16 cellular contexts compared by ENCODE assay signal in genomic region chr22:23239429-23239828, GRCh38. TPM values are rescaled to one million over a fixed set of nuclear protein-coding genes. Genes with fewer than 3 reads are reported as not detected.
DNase-seq lines count a peak whose midpoint lies in the region; ATAC-seq and TF ChIP-seq lines count a peak whose summit lies in the region.
"Had no signal": no experiment of that assay in that cellular context is flagged by ENCODE, and none has a peak within 500 bp of the region (broad histone marks: within the 10 kb centered on the region; RNA-seq: fewer than 3 reads in every experiment).

No MANE protein-coding gene starts in this region.

- TF ChIP-seq POLR2A in stomach (IDR thresholded peaks at IDR 0.05) = no peak

- H3K9me3 ChIP-seq in stomach (no peaks in the 10 kb centered on the region), Karpas-422 (ENCODE audit: low read length) (no peaks in the 10 kb centered on the region)
- H3K9me3 ChIP-seq: Caco-2 had no signal

- H3K36me3 Mint-ChIP-seq in activated T-cell treated with anti-CD3 and anti-CD28 coated beads, Interleukin-2, amount 50 U/mL, for 24 hours (ENCODE audit: low read depth) = peaks cover 29% of the 10 kb centered on the region
- peaks cover 25% of the 10 kb centered on the region for H3K36me3 Mint-ChIP-seq in GM23338 (ENCODE audit: low read depth)
- peaks cover 11% of the 10 kb centered on the region for H3K36me3 Mint-ChIP-seq in central memory CD8-positive, alpha-beta T cell (ENCODE audit: insufficient read depth)
- peaks cover 0 to 6% (median under 1%) of the 10 kb centered on the region in 3 donors for H3K36me3 Mint-ChIP-seq in naive thymus-derived CD8-positive, alpha-beta T cell

- H3K79me2 ChIP-seq in GM23338 (replicated peaks; ENCODE audit: insufficient read depth) (peaks cover 77% of the 10 kb centered on the region), Karpas-422 (ENCODE audit: low read length) (peaks cover 69% of the 10 kb centered on the region)

- no peaks in the 10 kb centered on the region for H3K9me2 ChIP-seq in GM23338 (ENCODE audit: insufficient read depth)
- H3K9me2 ChIP-seq in Karpas-422 (replicated peaks; ENCODE audit: insufficient read depth, low read length) = no peaks in the 10 kb centered on the region

- H3K27ac Mint-ChIP-seq in activated T-cell treated with anti-CD3 and anti-CD28 coated beads, Interleukin-2, amount 50 U/mL, for 24 hours = peak overlapping the region; percentile 89
- peak overlapping the region; percentile 78; the same call in 1 of the 2 replicates for H3K27ac Mint-ChIP-seq in GM23338
- peak overlapping the region; percentile 87 for H3K27ac Mint-ChIP-seq in central memory CD8-positive, alpha-beta T cell (ENCODE audit: low read depth)
- peak overlapping the region in 9 of 10 donors; percentile 54 to 99 (median 71) for H3K27ac Mint-ChIP-seq in naive thymus-derived CD8-positive, alpha-beta T cell

- DNase-seq in activated T-cell treated with anti-CD3 and anti-CD28 coated beads, Interleukin-2, amount 50 U/mL, for 24 hours = no peak
- no peak for DNase-seq in activated T-cell treated with anti-CD3 and anti-CD28 coated beads, Interleukin-2, amount 50 U/mL, for 48 hours
- DNase-seq in GM23338 (ENCODE audit: low spot score) (no peak), stomach (no peak), Karpas-422 (no peak)
- no peak for DNase-seq in central memory CD8-positive, alpha-beta T cell (ENCODE audit: low spot score in 2 of 2)
- DNase-seq in naive thymus-derived CD8-positive, alpha-beta T cell = no peak
- DNase-seq: C1 segment of cervical spinal cord, Caco-2, KBM-7, NCI-H1048, NCI-H2107, NCI-H345, PC-9 had no signal

- H3K27me3 ChIP-seq in GM23338 (ENCODE audit: insufficient read depth) (no peaks in the 10 kb centered on the region), stomach (no peaks in the 10 kb centered on the region), Karpas-422 (ENCODE audit: low read length) (no peaks in the 10 kb centered on the region)

- no peaks in the 10 kb centered on the region for H3K36me3 ChIP-seq in GM23338 (ENCODE audit: insufficient read depth)
- H3K36me3 ChIP-seq in stomach = no peaks in the 10 kb centered on the region
- 0 out of 2 replicates have a peak, but pooled peaks cover 4% of the 10 kb centered on the region for H3K36me3 ChIP-seq in Karpas-422 (ENCODE audit: insufficient read depth, low read length)

- H3K4me3 ChIP-seq in GM23338 (no peak overlapping the region), stomach (no peak overlapping the region), Karpas-422 (ENCODE audit: low read length) (no peak overlapping the region)
- H3K4me3 ChIP-seq: PC-9 had no signal

- ATAC-seq in GM23338 (no peak), GM18907 (IDR thresholded peaks at IDR 0.05; ENCODE audit: unreplicated experiment) (no peak)
- no peak for ATAC-seq in central memory CD8-positive, alpha-beta T cell (replicated peaks; ENCODE audit: extremely low read depth, poor library complexity, severe bottlenecking)
- ATAC-seq in naive thymus-derived CD8-positive, alpha-beta T cell = no peak

- peaks cover 26% of the 10 kb centered on the region for H3F3A ChIP-seq in GM23338 (replicated peaks; ENCODE audit: low read depth)

- H3K9me3 Mint-ChIP-seq in activated T-cell treated with anti-CD3 and anti-CD28 coated beads, Interleukin-2, amount 50 U/mL, for 24 hours = no peaks in the 10 kb centered on the region
- H3K9me3 Mint-ChIP-seq in GM23338 = peaks cover 8% of the 10 kb centered on the region
- no peaks in the 10 kb centered on the region for H3K9me3 Mint-ChIP-seq in central memory CD8-positive, alpha-beta T cell
- no peaks in the 10 kb centered on the region for H3K9me3 Mint-ChIP-seq in naive thymus-derived CD8-positive, alpha-beta T cell

- POLR2A ChIA-PET in naive thymus-derived CD8-positive, alpha-beta T cell (lab: Charles Lee) = interaction anchor here (0.6 to 1.2 kb wide), 3 partner anchors 10 to 52 kb away, joined by 3 to 8 read pairs (median 3); no protein-coding TSS in a partner anchor

- no peak overlapping the region for H3K4me3 Mint-ChIP-seq in activated T-cell treated with anti-CD3 and anti-CD28 coated beads, Interleukin-2, amount 50 U/mL, for 24 hours
- no peak overlapping the region for H3K4me3 Mint-ChIP-seq in GM23338
- H3K4me3 Mint-ChIP-seq in central memory CD8-positive, alpha-beta T cell = no peak overlapping the region
- no peak overlapping the region for H3K4me3 Mint-ChIP-seq in naive thymus-derived CD8-positive, alpha-beta T cell

- H4K20me1 ChIP-seq in GM23338 (replicated peaks; ENCODE audit: insufficient read depth) = peaks cover 28% of the 10 kb centered on the region
- no peaks in the 10 kb centered on the region for H4K20me1 ChIP-seq in Karpas-422 (ENCODE audit: insufficient read depth, low read depth, low read length)

- peaks cover 58% of the 10 kb centered on the region for H3K4me1 ChIP-seq in GM23338 (ENCODE audit: insufficient read depth)
- H3K4me1 ChIP-seq in stomach = peaks cover 14 to 76% (median 61%) of the 10 kb centered on the region in 4 donors
- H3K4me1 ChIP-seq in Karpas-422 (ENCODE audit: low read length) = peaks cover 59% of the 10 kb centered on the region

- intact Hi-C loops in stomach (cut with DNase I; ENCODE audit: low total_unique reads) = no loop called here

- 92 to 100% (median 98%) methylated on average over 2 of the region's 2 CpGs for WGBS in stomach, 5 donors

- no peak for TF ChIP-seq CTCF in GM23338 (conservative IDR thresholded peaks at IDR 0.05; ENCODE audit: low read depth in 2 of 2)
- TF ChIP-seq CTCF in stomach (IDR thresholded peaks at IDR 0.05) = no peak

- peaks cover 96% of the 10 kb centered on the region for H3K4me1 Mint-ChIP-seq in activated T-cell treated with anti-CD3 and anti-CD28 coated beads, Interleukin-2, amount 50 U/mL, for 24 hours (ENCODE audit: low read depth)
- peaks cover 82% of the 10 kb centered on the region for H3K4me1 Mint-ChIP-seq in GM23338
- peaks cover 87% of the 10 kb centered on the region for H3K4me1 Mint-ChIP-seq in central memory CD8-positive, alpha-beta T cell
- peaks cover 44 to 88% (median 72%) of the 10 kb centered on the region in 4 donors for H3K4me1 Mint-ChIP-seq in naive thymus-derived CD8-positive, alpha-beta T cell

- H3K27me3 Mint-ChIP-seq in activated T-cell treated with anti-CD3 and anti-CD28 coated beads, Interleukin-2, amount 50 U/mL, for 24 hours = no peaks in the 10 kb centered on the region
- peaks cover 24% of the 10 kb centered on the region for H3K27me3 Mint-ChIP-seq in GM23338 (ENCODE audit: insufficient read depth, low read depth, poor library complexity)
- no peaks in the 10 kb centered on the region for H3K27me3 Mint-ChIP-seq in central memory CD8-positive, alpha-beta T cell
- no peaks in the 10 kb centered on the region for H3K27me3 Mint-ChIP-seq in naive thymus-derived CD8-positive, alpha-beta T cell

- no peak overlapping the region for H3K9ac ChIP-seq in Karpas-422 (ENCODE audit: low read length)

- TF ChIP-seq EP300 in stomach (IDR thresholded peaks at IDR 0.05) = no peak

- H3K27ac ChIP-seq in GM23338 (ENCODE audit: low read depth) (peak overlapping the region; percentile 99; the same call in 1 of the 2 replicates), stomach (no peak overlapping the region), Karpas-422 (ENCODE audit: low read length) (no peak overlapping the region)
- H3K27ac ChIP-seq: HL-60, PC-9 had no signal

- H2AFZ ChIP-seq in GM23338 = no peak overlapping the region
- H2AFZ ChIP-seq in Karpas-422 (ENCODE audit: low read length) = no peak overlapping the region
- H2AFZ ChIP-seq: PC-9 had no signal

- H3K4me2 ChIP-seq in GM23338 (no peak overlapping the region; the same call in 1 of the 2 replicates), Karpas-422 (ENCODE audit: low read depth, low read length, poor library complexity, severe bottlenecking) (no peak overlapping the region)
- H3K4me2 ChIP-seq: PC-9 had no signal

TF ChIP-seq in GM23338, 12 proteins besides CTCF, POLR2A, EP300 and RAD21 (continues in another document):
- TF ChIP-seq EZH2phosphoT487 (IDR thresholded peaks at IDR 0.05; ENCODE audit: unreplicated experiment) (no peak), REST (IDR thresholded peaks at IDR 0.05; ENCODE audit: unreplicated experiment) (no peak), EZH2 (IDR thresholded peaks at IDR 0.05; ENCODE audit: low read depth, unreplicated experiment) (no peak), POLR2AphosphoS5 (IDR thresholded peaks at IDR 0.05; ENCODE audit: low read depth) (no peak), STAT1 (IDR thresholded peaks at IDR 0.05; ENCODE audit: unreplicated experiment) (no peak)

RNA-seq across cellular contexts. Expression of gene BCR, which starts 59.1 kb away (rescaled TPM):
- 101 and 121 TPM in 2 replicates for total RNA-seq in GM23338 (2014; rRNA removed; shearing (Covaris generic))
- 15.6 and 17.7 TPM in 2 replicates for polyA plus RNA-seq in GM23338 (2016; fragmentation: Nextera tagmentation; extraction: Ambion mirVana)
- 10 to 100 TPM; 72.1 to 76.9 TPM for total RNA-seq in naive thymus-derived CD8-positive, alpha-beta T cell
- 10 to 100 TPM in 1 of 3 donors, 1 to 10 TPM in 2; 3.8 to 18.3 (median 5.6) TPM for polyA plus RNA-seq in naive thymus-derived CD8-positive, alpha-beta T cell
- total RNA-seq in stomach = 10 to 100 TPM; 12.8 to 80.1 (median 41.5) TPM
- 10 to 100 TPM; 10.4 to 14.7 (median 14.1) TPM for polyA plus RNA-seq in stomach
- total RNA-seq in Karpas-422 (2014; rRNA removed; shearing (Covaris generic); ENCODE audit: low replicate concordance) = 29.7 and 40.5 TPM in 2 replicates
